1 cellular context compared by ENCODE assay signal in the genomic region with DNA sequence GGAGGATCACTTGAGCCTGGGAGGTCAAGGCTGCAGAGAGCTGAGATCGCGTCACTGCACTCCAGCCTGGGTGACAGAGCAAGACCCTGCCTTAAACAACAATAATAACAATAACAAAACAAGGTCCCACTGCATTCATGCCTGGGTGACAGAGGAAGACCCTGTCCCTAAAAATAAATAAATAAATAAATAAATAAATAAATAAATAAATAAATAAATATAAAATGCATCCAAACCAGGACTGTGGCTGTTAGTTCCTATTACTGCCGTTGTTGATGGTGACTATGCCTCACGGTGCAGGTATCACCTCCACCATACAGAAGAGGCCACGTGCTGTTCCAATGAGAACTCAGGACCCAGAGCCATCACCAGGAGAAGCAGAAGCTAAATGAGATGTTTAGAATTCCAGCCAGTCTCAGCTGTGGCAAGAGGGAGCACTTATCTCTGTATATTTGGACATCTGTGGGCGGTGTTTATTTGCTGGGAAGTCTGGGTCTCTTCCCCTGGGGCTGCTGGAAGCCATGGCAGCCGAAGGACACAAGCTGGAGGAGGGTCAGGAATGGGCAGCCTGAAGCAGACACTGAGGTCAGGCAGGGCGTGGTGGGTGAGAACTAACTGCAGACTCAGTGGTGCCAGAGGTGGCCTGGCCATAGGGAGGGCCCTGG.
TF ChIP-seq lines count a peak whose summit lies in the region.

No MANE protein-coding gene starts in this region.

TF ChIP-seq in HepG2, 621 proteins besides CTCF, POLR2A, EP300 and RAD21 (continued from another document and continues in another):
- TF ChIP-seq PATZ1 (CRISPR knock-in tag; IDR thresholded peaks at IDR 0.05) (peak; percentile 45; the same call in 1 of the 2 replicates), KAT7 (CRISPR knock-in tag; IDR thresholded peaks at IDR 0.05; ENCODE audit: borderline replicate concordance) (no peak), RFX1 (IDR thresholded peaks at IDR 0.05) (peak; percentile 52; the same call in 1 of the 2 replicates), YY1 (IDR thresholded peaks at IDR 0.05; ENCODE audit: insufficient read depth, insufficient replicate concordance, low read depth, low read length) (peak; percentile 18), TBL1XR1 (IDR thresholded peaks at IDR 0.05; ENCODE audit: borderline replicate concordance, low read length, partially characterized antibody) (no peak), ZXDC (CRISPR knock-in tag; IDR thresholded peaks at IDR 0.05) (no peak), ZNF143 (CRISPR knock-in tag; IDR thresholded peaks at IDR 0.05) (0 out of 2 replicates have a peak, but pooled peaks have one; percentile 44), NR2F6 (IDR thresholded peaks at IDR 0.05) (peak; percentile 68), NR2F6 (CRISPR knock-in tag; IDR thresholded peaks at IDR 0.05) (peak; percentile 67; the same call in 1 of the 2 replicates), CBX1 (IDR thresholded peaks at IDR 0.05; ENCODE audit: low read depth) (no peak), ARNTL (CRISPR knock-in tag; IDR thresholded peaks at IDR 0.05) (no peak), ZNF749 (CRISPR knock-in tag; IDR thresholded peaks at IDR 0.05; ENCODE audit: borderline replicate concordance) (no peak), BCL6 (CRISPR knock-in tag; IDR thresholded peaks at IDR 0.05) (peak; percentile 73), ATF7-NPFF (CRISPR knock-in tag; IDR thresholded peaks at IDR 0.05; ENCODE audit: low read depth) (no peak), ZNF180 (CRISPR knock-in tag; IDR thresholded peaks at IDR 0.05; ENCODE audit: borderline replicate concordance, low read depth) (no peak), RARA (CRISPR knock-in tag; IDR thresholded peaks at IDR 0.05) (peak; percentile 77), CBFB (CRISPR knock-in tag; IDR thresholded peaks at IDR 0.05) (no peak), ELF4 (CRISPR knock-in tag; IDR thresholded peaks at IDR 0.05; ENCODE audit: borderline replicate concordance) (no peak), ZNF263 (CRISPR knock-in tag; IDR thresholded peaks at IDR 0.05) (peak; percentile 94), ZBTB38 (CRISPR knock-in tag; IDR thresholded peaks at IDR 0.05) (no peak), PRPF4 (IDR thresholded peaks at IDR 0.05; ENCODE audit: low read depth, low read length, poor library complexity, severe bottlenecking) (no peak), KAT8 (CRISPR knock-in tag; IDR thresholded peaks at IDR 0.05) (no peak), ZNF207 (IDR thresholded peaks at IDR 0.05; ENCODE audit: borderline replicate concordance) (no peak), GATAD2A (CRISPR knock-in tag; IDR thresholded peaks at IDR 0.05) (peak; percentile 45; the same call in 1 of the 2 replicates), SKIL (CRISPR knock-in tag; IDR thresholded peaks at IDR 0.05; ENCODE audit: borderline replicate concordance) (peak; percentile 95), RXRB (CRISPR knock-in tag; IDR thresholded peaks at IDR 0.05; ENCODE audit: borderline replicate concordance) (peak; percentile 59; the same call in 1 of the 2 replicates), TFAP4 (IDR thresholded peaks at IDR 0.05; ENCODE audit: borderline replicate concordance, low read depth) (peak; percentile 85), DMTF1 (CRISPR knock-in tag; IDR thresholded peaks at IDR 0.05) (no peak), ZNF367 (CRISPR knock-in tag; IDR thresholded peaks at IDR 0.05; ENCODE audit: borderline replicate concordance) (no peak)
- TF ChIP-seq, protein P1, sequence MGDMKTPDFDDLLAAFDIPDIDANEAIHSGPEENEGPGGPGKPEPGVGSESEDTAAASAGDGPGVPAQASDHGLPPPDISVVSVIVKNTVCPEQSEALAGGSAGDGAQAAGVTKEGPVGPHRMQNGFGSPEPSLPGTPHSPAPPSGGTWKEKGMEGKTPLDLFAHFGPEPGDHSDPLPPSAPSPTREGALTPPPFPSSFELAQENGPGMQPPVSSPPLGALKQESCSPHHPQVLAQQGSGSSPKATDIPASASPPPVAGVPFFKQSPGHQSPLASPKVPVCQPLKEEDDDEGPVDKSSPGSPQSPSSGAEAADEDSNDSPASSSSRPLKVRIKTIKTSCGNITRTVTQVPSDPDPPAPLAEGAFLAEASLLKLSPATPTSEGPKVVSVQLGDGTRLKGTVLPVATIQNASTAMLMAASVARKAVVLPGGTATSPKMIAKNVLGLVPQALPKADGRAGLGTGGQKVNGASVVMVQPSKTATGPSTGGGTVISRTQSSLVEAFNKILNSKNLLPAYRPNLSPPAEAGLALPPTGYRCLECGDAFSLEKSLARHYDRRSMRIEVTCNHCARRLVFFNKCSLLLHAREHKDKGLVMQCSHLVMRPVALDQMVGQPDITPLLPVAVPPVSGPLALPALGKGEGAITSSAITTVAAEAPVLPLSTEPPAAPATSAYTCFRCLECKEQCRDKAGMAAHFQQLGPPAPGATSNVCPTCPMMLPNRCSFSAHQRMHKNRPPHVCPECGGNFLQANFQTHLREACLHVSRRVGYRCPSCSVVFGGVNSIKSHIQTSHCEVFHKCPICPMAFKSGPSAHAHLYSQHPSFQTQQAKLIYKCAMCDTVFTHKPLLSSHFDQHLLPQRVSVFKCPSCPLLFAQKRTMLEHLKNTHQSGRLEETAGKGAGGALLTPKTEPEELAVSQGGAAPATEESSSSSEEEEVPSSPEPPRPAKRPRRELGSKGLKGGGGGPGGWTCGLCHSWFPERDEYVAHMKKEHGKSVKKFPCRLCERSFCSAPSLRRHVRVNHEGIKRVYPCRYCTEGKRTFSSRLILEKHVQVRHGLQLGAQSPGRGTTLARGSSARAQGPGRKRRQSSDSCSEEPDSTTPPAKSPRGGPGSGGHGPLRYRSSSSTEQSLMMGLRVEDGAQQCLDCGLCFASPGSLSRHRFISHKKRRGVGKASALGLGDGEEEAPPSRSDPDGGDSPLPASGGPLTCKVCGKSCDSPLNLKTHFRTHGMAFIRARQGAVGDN (CRISPR knock-in tag; IDR thresholded peaks at IDR 0.05) = peak; percentile 50
- TF ChIP-seq, protein P2, sequence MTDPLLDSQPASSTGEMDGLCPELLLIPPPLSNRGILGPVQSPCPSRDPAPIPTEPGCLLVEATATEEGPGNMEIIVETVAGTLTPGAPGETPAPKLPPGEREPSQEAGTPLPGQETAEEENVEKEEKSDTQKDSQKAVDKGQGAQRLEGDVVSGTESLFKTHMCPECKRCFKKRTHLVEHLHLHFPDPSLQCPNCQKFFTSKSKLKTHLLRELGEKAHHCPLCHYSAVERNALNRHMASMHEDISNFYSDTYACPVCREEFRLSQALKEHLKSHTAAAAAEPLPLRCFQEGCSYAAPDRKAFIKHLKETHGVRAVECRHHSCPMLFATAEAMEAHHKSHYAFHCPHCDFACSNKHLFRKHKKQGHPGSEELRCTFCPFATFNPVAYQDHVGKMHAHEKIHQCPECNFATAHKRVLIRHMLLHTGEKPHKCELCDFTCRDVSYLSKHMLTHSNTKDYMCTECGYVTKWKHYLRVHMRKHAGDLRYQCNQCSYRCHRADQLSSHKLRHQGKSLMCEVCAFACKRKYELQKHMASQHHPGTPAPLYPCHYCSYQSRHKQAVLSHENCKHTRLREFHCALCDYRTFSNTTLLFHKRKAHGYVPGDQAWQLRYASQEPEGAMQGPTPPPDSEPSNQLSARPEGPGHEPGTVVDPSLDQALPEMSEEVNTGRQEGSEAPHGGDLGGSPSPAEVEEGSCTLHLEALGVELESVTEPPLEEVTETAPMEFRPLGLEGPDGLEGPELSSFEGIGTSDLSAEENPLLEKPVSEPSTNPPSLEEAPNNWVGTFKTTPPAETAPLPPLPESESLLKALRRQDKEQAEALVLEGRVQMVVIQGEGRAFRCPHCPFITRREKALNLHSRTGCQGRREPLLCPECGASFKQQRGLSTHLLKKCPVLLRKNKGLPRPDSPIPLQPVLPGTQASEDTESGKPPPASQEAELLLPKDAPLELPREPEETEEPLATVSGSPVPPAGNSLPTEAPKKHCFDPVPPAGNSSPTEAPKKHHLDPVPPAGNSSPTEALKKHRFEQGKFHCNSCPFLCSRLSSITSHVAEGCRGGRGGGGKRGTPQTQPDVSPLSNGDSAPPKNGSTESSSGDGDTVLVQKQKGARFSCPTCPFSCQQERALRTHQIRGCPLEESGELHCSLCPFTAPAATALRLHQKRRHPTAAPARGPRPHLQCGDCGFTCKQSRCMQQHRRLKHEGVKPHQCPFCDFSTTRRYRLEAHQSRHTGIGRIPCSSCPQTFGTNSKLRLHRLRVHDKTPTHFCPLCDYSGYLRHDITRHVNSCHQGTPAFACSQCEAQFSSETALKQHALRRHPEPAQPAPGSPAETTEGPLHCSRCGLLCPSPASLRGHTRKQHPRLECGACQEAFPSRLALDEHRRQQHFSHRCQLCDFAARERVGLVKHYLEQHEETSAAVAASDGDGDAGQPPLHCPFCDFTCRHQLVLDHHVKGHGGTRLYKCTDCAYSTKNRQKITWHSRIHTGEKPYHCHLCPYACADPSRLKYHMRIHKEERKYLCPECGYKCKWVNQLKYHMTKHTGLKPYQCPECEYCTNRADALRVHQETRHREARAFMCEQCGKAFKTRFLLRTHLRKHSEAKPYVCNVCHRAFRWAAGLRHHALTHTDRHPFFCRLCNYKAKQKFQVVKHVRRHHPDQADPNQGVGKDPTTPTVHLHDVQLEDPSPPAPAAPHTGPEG (CRISPR knock-in tag; IDR thresholded peaks at IDR 0.05) = no peak
